Comparison of ENCODE assay signal across 1 cellular context in genomic region chr5:160312960-160313734, GRCh38.
TF ChIP-seq lines count a peak whose summit lies in the region.

No MANE protein-coding gene starts in this region.

TF ChIP-seq in K562, 482 proteins besides CTCF, POLR2A, EP300 and RAD21 (continued from another document):
- no peak for TF ChIP-seq ZNF609 (CRISPR knock-in tag; IDR thresholded peaks at IDR 0.05; ENCODE audit: borderline replicate concordance)
- peak; percentile 97 for TF ChIP-seq CBX2 (IDR thresholded peaks at IDR 0.05; ENCODE audit: insufficient read depth, low read length, poor library complexity, severe bottlenecking)
- peak; percentile 29; the same call in 1 of the 2 replicates for TF ChIP-seq EZH2 (IDR thresholded peaks at IDR 0.05; ENCODE audit: borderline replicate concordance, low read depth, low read length)
- TF ChIP-seq TAF1 (IDR thresholded peaks at IDR 0.05; ENCODE audit: control insufficient read depth, extremely low read depth, insufficient read depth, low read length, severe bottlenecking): no peak
- no peak for TF ChIP-seq LEF1 (IDR thresholded peaks at IDR 0.05)
- TF ChIP-seq MEIS2 (IDR thresholded peaks at IDR 0.05; ENCODE audit: partially characterized antibody): no peak
- TF ChIP-seq CBX8 (IDR thresholded peaks at IDR 0.05; ENCODE audit: borderline replicate concordance, extremely low read depth, low read depth, low read length, poor library complexity, severe bottlenecking): peak; percentile 91
- TF ChIP-seq ASH1L (IDR thresholded peaks at IDR 0.05; ENCODE audit: borderline replicate concordance, low read depth, partially characterized antibody): no peak
- TF ChIP-seq LARP7 (IDR thresholded peaks at IDR 0.05): no peak
- TF ChIP-seq ZNF354B (CRISPR knock-in tag; IDR thresholded peaks at IDR 0.05): no peak
- no peak for TF ChIP-seq ZNF780A (CRISPR knock-in tag; IDR thresholded peaks at IDR 0.05)
TF ChIP-seq in K562: peak in this region for 3.
